8 cellular contexts compared by ENCODE assay signal in genomic region chr1:9629445-9630201, GRCh38. TPM values are rescaled to one million over a fixed set of nuclear protein-coding genes. Genes with fewer than 3 reads are reported as not detected.
DNase-seq lines count a peak whose midpoint lies in the region; ATAC-seq and TF ChIP-seq lines count a peak whose summit lies in the region.

No MANE protein-coding gene starts in this region.

- ATAC-seq in GM21717 (IDR thresholded peaks at IDR 0.05; ENCODE audit: unreplicated experiment): peak; percentile 29
- peak; percentile 43 for ATAC-seq in activated B cell treated with CpG ODN at 0.5 μM for 24 hours (ENCODE audit: low read depth)

- peaks cover 77% of the 10 kb centered on the region for H3K4me1 Mint-ChIP-seq in activated B cell treated with CpG ODN at 0.5 μM for 24 hours
- H3K4me1 Mint-ChIP-seq in dendritic cell treated with granulocyte-macrophage colony-stimulating factor and Interleukin-4, amounts not matched to agents 40 ng/mL and 50 ng/mL, for 4 days (ENCODE audit: low read depth): peaks cover 71% of the 10 kb centered on the region

- intact Hi-C loops in activated B cell treated with CpG ODN at 0.5 μM for 24 hours (cut with micrococcal nuclease): loop anchor here (1.0 to 10.0 kb wide), 5 partner anchors 26 to 752 kb away; partner anchors contain the start of genes ENO1 and UBE4B
- intact Hi-C loops in dendritic cell treated with granulocyte-macrophage colony-stimulating factor and Interleukin-4, amounts not matched to agents 40 ng/mL and 50 ng/mL, for 4 days (cut with micrococcal nuclease): loop anchor here (1.0 to 5.0 kb wide), 4 partner anchors 9 to 88 kb away; no protein-coding TSS in a partner anchor
- intact Hi-C loops in mammary epithelial cell (cut with micrococcal nuclease): no loop called here

- CTCF ChIA-PET in activated B cell treated with CpG ODN at 0.5 μM for 24 hours (lab: Charles Lee) (interaction anchor here (1.0 to 7.0 kb wide), 10 partner anchors 13 to 105 kb away, joined by 3 to 125 read pairs (median 12); partner anchors contain the start of gene PIK3CD), mammary epithelial cell (lab: Charles Lee; ENCODE audit: low non-redundant PET) (no interaction called here)

- peak; percentile 70 for DNase-seq in activated B cell treated with CpG ODN at 0.5 μM for 24 hours
- DNase-seq in stimulated activated CD4-positive, alpha-beta T cell treated with anti-CD3 and anti-CD28 coated beads, Interleukin-2, amount 100 ng/mL, for 4 hours (ENCODE audit: low read depth): peak; percentile 53
- DNase-seq in occipital lobe (lab: John Stamatoyannopoulos, UW): no peak
- no peak for DNase-seq in AG20443 (ENCODE audit: low spot score)
- no peak for DNase-seq in COR-L47 (lab: John Stamatoyannopoulos, UW)
- DNase-seq in mammary epithelial cell: no peak

- TF ChIP-seq CTCF in activated B cell treated with CpG ODN at 0.5 μM for 24 hours (IDR thresholded peaks at IDR 0.05) (no peak), mammary epithelial cell (conservative IDR thresholded peaks at IDR 0.05 in 1 of 2, IDR thresholded peaks at IDR 0.05 in 1 of 2; ENCODE audit: extremely low read depth in 1 of 2, insufficient read depth in 1 of 2, low read depth in 1 of 2, low read length in 2 of 2) (no peak)

- H3K9ac ChIP-seq in mammary epithelial cell (ENCODE audit: insufficient read depth, low read length): no peak overlapping the region

- H3K27me3 Mint-ChIP-seq in activated B cell treated with CpG ODN at 0.5 μM for 24 hours: no peaks in the 10 kb centered on the region
- peaks cover 14% of the 10 kb centered on the region for H3K27me3 Mint-ChIP-seq in dendritic cell treated with granulocyte-macrophage colony-stimulating factor and Interleukin-4, amounts not matched to agents 40 ng/mL and 50 ng/mL, for 4 days

- peak overlapping the region; percentile 87 for H3K27ac Mint-ChIP-seq in activated B cell treated with CpG ODN at 0.5 μM for 24 hours
- H3K27ac Mint-ChIP-seq in dendritic cell treated with granulocyte-macrophage colony-stimulating factor and Interleukin-4, amounts not matched to agents 40 ng/mL and 50 ng/mL, for 4 days: peak overlapping the region; percentile 59

- no peaks in the 10 kb centered on the region for H4K20me1 ChIP-seq in mammary epithelial cell (ENCODE audit: insufficient read depth, low read length)

- no peaks in the 10 kb centered on the region for H3K9me3 ChIP-seq in mammary epithelial cell (replicated peaks; ENCODE audit: insufficient read depth, low read length)

- H3K27ac ChIP-seq in mammary epithelial cell (ENCODE audit: insufficient read depth, low read depth, low read length): no peak overlapping the region

- H3K79me2 ChIP-seq in mammary epithelial cell (ENCODE audit: insufficient read depth, low read length): no peaks in the 10 kb centered on the region

- no peaks in the 10 kb centered on the region for H3K9me3 Mint-ChIP-seq in activated B cell treated with CpG ODN at 0.5 μM for 24 hours
- H3K9me3 Mint-ChIP-seq in dendritic cell treated with granulocyte-macrophage colony-stimulating factor and Interleukin-4, amounts not matched to agents 40 ng/mL and 50 ng/mL, for 4 days: no peaks in the 10 kb centered on the region

- peaks cover 10% of the 10 kb centered on the region for H3K4me1 ChIP-seq in mammary epithelial cell (ENCODE audit: insufficient read depth, low read length)

- in situ Hi-C loops in mammary epithelial cell (cut with MboI; ENCODE audit: low sequenced_read_pairs in 2 of 2): loop anchor here in 1 of 2 donors (5.0 to 25.0 kb wide), 2 partner anchors 73 to 233 kb away; no protein-coding TSS in a partner anchor

- no TSS peak for BruUV-seq in mammary epithelial cell (replicated peaks; lab: Mats Ljungman, UMichigan)

- peak overlapping the region; percentile 88 for H3K4me3 Mint-ChIP-seq in activated B cell treated with CpG ODN at 0.5 μM for 24 hours
- peak overlapping the region; percentile 44 for H3K4me3 Mint-ChIP-seq in dendritic cell treated with granulocyte-macrophage colony-stimulating factor and Interleukin-4, amounts not matched to agents 40 ng/mL and 50 ng/mL, for 4 days

- no peaks in the 10 kb centered on the region for H3K36me3 ChIP-seq in mammary epithelial cell (ENCODE audit: insufficient read depth, low read length)

- H3K4me3 ChIP-seq in mammary epithelial cell (replicated peaks in 1 of 3; ENCODE audit: insufficient read depth in 1 of 3, low read depth in 2 of 3, low read length in 3 of 3): no peak overlapping the region

- H3K36me3 Mint-ChIP-seq in activated B cell treated with CpG ODN at 0.5 μM for 24 hours (ENCODE audit: low read depth): peaks cover 15% of the 10 kb centered on the region
- no peaks in the 10 kb centered on the region for H3K36me3 Mint-ChIP-seq in dendritic cell treated with granulocyte-macrophage colony-stimulating factor and Interleukin-4, amounts not matched to agents 40 ng/mL and 50 ng/mL, for 4 days (ENCODE audit: low read depth)

- 68% methylated on average over 11 of the region's 29 CpGs for WGBS in mammary epithelial cell (ENCODE audit: low coverage, missing lambda C conversion rate)

- H2AFZ ChIP-seq in mammary epithelial cell (ENCODE audit: low read depth, low read length): no peak overlapping the region

- POLR2A ChIA-PET in activated B cell treated with CpG ODN at 0.5 μM for 24 hours (lab: Charles Lee): interaction anchor here (0.6 to 11.2 kb wide), 18 partner anchors 10 to 201 kb away, joined by 3 to 699 read pairs (median 5); partner anchors contain the start of genes PIK3CD and SLC25A33

- H3K4me2 ChIP-seq in mammary epithelial cell (ENCODE audit: insufficient read depth, low read depth, low read length): no peak overlapping the region

- dilution Hi-C loops in mammary epithelial cell (cut with HindIII; ENCODE audit: low sequenced_read_pairs): loop anchor here (5.0 kb wide), 1 partner anchor 42 kb away; the partner anchor contains the start of gene TMEM201

- no peaks in the 10 kb centered on the region for H3K27me3 ChIP-seq in mammary epithelial cell (ENCODE audit: insufficient read depth, low read length)

RNA-seq across cellular contexts. Expression of gene PIK3CD, which starts 21.9 kb away (rescaled TPM):
- total RNA-seq in activated B cell treated with CpG ODN at 0.5 μM for 24 hours (238 and 265 TPM in 2 replicates), occipital lobe (13.3 TPM), mammary epithelial cell (10 to 100 TPM in 1 of 2 donors, 1 to 10 TPM in 1; 6.3 to 19.1 TPM)
- polyA plus RNA-seq in mammary epithelial cell: 7.4 TPM
- polyA minus RNA-seq in mammary epithelial cell: 12.1 TPM

RNA-seq across cellular contexts. Expression of gene TMEM201, which starts 40.9 kb away (rescaled TPM):
- total RNA-seq in activated B cell treated with CpG ODN at 0.5 μM for 24 hours (8.1 and 9.4 TPM in 2 replicates), occipital lobe (4.7 TPM), mammary epithelial cell (10 to 100 TPM in 1 of 2 donors, 1 to 10 TPM in 1; 6.8 to 15.9 TPM)
- 6.8 TPM for polyA plus RNA-seq in mammary epithelial cell
- polyA minus RNA-seq in mammary epithelial cell: 15.3 TPM

Comparison
In these comparisons a context has a peak if more than half of its experiments do, and no peak if none do; other contexts are left out.
1. DNase-seq: peak in activated B cell treated with CpG ODN at 0.5 μM for 24 hours (single experiment) and stimulated activated CD4-positive, alpha-beta T cell treated with anti-CD3 and anti-CD28 coated beads, Interleukin-2, amount 100 ng/mL, for 4 hours (single experiment); none in occipital lobe (single experiment), AG20443 (single experiment), COR-L47 (single experiment) and mammary epithelial cell (single experiment).
2. RNA of gene PIK3CD, which starts 21.9 kb away (total RNA-seq): 238 to 265 TPM in activated B cell treated with CpG ODN at 0.5 μM for 24 hours; 6.3 to 19.1 TPM in mammary epithelial cell and 13.3 TPM in occipital lobe (single experiment); every median in the first group is over 10 times any median in the second.